19 cellular contexts compared by ENCODE assay signal in genomic region chr7:66913118-66914049, GRCh38. TPM values are rescaled to one million over a fixed set of nuclear protein-coding genes. Genes with fewer than 3 reads are reported as not detected.
DNase-seq lines count a peak whose midpoint lies in the region; ATAC-seq and TF ChIP-seq lines count a peak whose summit lies in the region.
"Had no signal": no experiment of that assay in that cellular context is flagged by ENCODE, and none has a peak within 500 bp of the region (broad histone marks: within the 10 kb centered on the region; RNA-seq: fewer than 3 reads in every experiment).

No MANE protein-coding gene starts in this region.

- no peaks in the 10 kb centered on the region for H3F3A ChIP-seq in PC-3 (ENCODE audit: low read length, unreplicated experiment)

- no peak overlapping the region for H3K4me3 ChIP-seq in HEK293 (ENCODE audit: low read depth, low read length)
- H3K4me3 ChIP-seq in PC-3 (ENCODE audit: low read length) = no peak overlapping the region
- H3K4me3 ChIP-seq in lower lobe of right lung = no peak overlapping the region
- no peak overlapping the region for H3K4me3 ChIP-seq in BE2C (ENCODE audit: low read depth, low read length)

- no peaks in the 10 kb centered on the region for H3K79me2 ChIP-seq in PC-3 (ENCODE audit: low read length)

- no TSS peak for BruUV-seq in PC-3 (replicated peaks; lab: Mats Ljungman, UMichigan)

- no peak overlapping the region for H2AFZ ChIP-seq in PC-3 (ENCODE audit: low read length)

- H3K4me1 ChIP-seq in HEK293 (ENCODE audit: control insufficient read depth, insufficient read depth, low read length) (no peaks in the 10 kb centered on the region), PC-3 (ENCODE audit: insufficient read depth, low read length) (no peaks in the 10 kb centered on the region), lower lobe of right lung (no peaks in the 10 kb centered on the region), BE2C (no peaks in the 10 kb centered on the region)

- ATAC-seq in PC-3 (peak; percentile 18; the same call in 1 of the 2 replicates), GM21390 (IDR thresholded peaks at IDR 0.05; ENCODE audit: unreplicated experiment) (no peak), lower lobe of right lung (no peak)

- H3K27me3 Mint-ChIP-seq in brain (no peaks in the 10 kb centered on the region), progenitor cell of endocrine pancreas (no peaks in the 10 kb centered on the region)

- H3K27me3 ChIP-seq in PC-3 (ENCODE audit: low read length) (no peaks in the 10 kb centered on the region), lower lobe of right lung (ENCODE audit: low read depth) (no peaks in the 10 kb centered on the region), BE2C (no peaks in the 10 kb centered on the region)

- H3K36me3 Mint-ChIP-seq in brain = no peaks in the 10 kb centered on the region
- no peaks in the 10 kb centered on the region for H3K36me3 Mint-ChIP-seq in progenitor cell of endocrine pancreas (ENCODE audit: insufficient read depth)
- H3K36me3 Mint-ChIP-seq: CD14-positive monocyte had no signal

- H3K9me2 ChIP-seq in PC-3 (replicated peaks; ENCODE audit: low read length) = no peaks in the 10 kb centered on the region

- H3K9ac ChIP-seq in PC-3 (ENCODE audit: low read length) = no peak overlapping the region

- POLR2A ChIA-PET in HEK293 (lab: Yijun Ruan, JAX) = interaction anchor here (0.6 kb wide), 1 partner anchor 1538 kb away, joined by 5 read pairs; no protein-coding TSS in a partner anchor
- POLR2A ChIA-PET in PC-3 (lab: Charles Lee; ENCODE audit: unreplicated experiment) = no interaction called here

- no peaks in the 10 kb centered on the region for H3K9me3 Mint-ChIP-seq in brain
- H3K9me3 Mint-ChIP-seq in progenitor cell of endocrine pancreas (ENCODE audit: low read depth) = no peaks in the 10 kb centered on the region

- H3K27ac ChIP-seq in HEK293 (ENCODE audit: extremely low read depth, low read depth, low read length) = no peak overlapping the region
- no peak overlapping the region for H3K27ac ChIP-seq in PC-3 (ENCODE audit: low read length)
- H3K27ac ChIP-seq in lower lobe of right lung = no peak overlapping the region

- H3K4me1 Mint-ChIP-seq in brain = peaks cover 4% of the 10 kb centered on the region
- H3K4me1 Mint-ChIP-seq in progenitor cell of endocrine pancreas (ENCODE audit: low read depth) = no peaks in the 10 kb centered on the region
- H3K4me1 Mint-ChIP-seq: CD14-positive monocyte had no signal

- CTCF ChIA-PET in HEK293 (lab: Yijun Ruan, JAX) (interaction anchor here (0.9 kb wide), 2 partner anchors 9 to 14 kb away, joined by 3 read pairs; no protein-coding TSS in a partner anchor), PC-3 (lab: Charles Lee) (interaction anchor here (0.7 kb wide), 1 partner anchor 9 kb away, joined by 3 read pairs; no protein-coding TSS in a partner anchor)

- TF ChIP-seq CTCF in HEK293 (tag by site-specific recombination; IDR thresholded peaks at IDR 0.05) (no peak), PC-3 (conservative IDR thresholded peaks at IDR 0.05; ENCODE audit: low read depth, low read length) (no peak), brain (conservative IDR thresholded peaks at IDR 0.05) (no peak), progenitor cell of endocrine pancreas (IDR thresholded peaks at IDR 0.05; ENCODE audit: unreplicated experiment) (no peak), lower lobe of right lung (IDR thresholded peaks at IDR 0.05) (no peak), BE2C (IDR thresholded peaks at IDR 0.05; ENCODE audit: low read depth, low read length) (no peak)

- H4K20me1 ChIP-seq in PC-3 (ENCODE audit: low read length) = no peaks in the 10 kb centered on the region

- H3K4me2 ChIP-seq in PC-3 (ENCODE audit: low read length) = no peak overlapping the region

- no peak overlapping the region for H3K4me3 Mint-ChIP-seq in brain
- no peak overlapping the region for H3K4me3 Mint-ChIP-seq in progenitor cell of endocrine pancreas (ENCODE audit: low read depth)
- H3K4me3 Mint-ChIP-seq: CD14-positive monocyte had no signal

- H3K36me3 ChIP-seq in HEK293 (ENCODE audit: control insufficient read depth in 2 of 2, insufficient read depth in 1 of 2, low read length in 2 of 2) (no peaks in the 10 kb centered on the region), PC-3 (ENCODE audit: low read depth, low read length) (no peaks in the 10 kb centered on the region), lower lobe of right lung (no peaks in the 10 kb centered on the region), BE2C (no peaks in the 10 kb centered on the region)

- H3K27ac Mint-ChIP-seq in brain (peak overlapping the region in 3 of 5 experiments; percentile 24 to 38 (median 24)), progenitor cell of endocrine pancreas (peak overlapping the region; percentile 78)

- H3K9me3 ChIP-seq in HEK293 (ENCODE audit: control insufficient read depth, insufficient read depth, low read depth, low read length) (no peaks in the 10 kb centered on the region), PC-3 (ENCODE audit: low read length) (no peaks in the 10 kb centered on the region), lower lobe of right lung (no peaks in the 10 kb centered on the region), BE2C (no peaks in the 10 kb centered on the region)

- peak; percentile 2 for DNase-seq in PC-3
- DNase-seq in progenitor cell of endocrine pancreas (ENCODE audit: low spot score, unreplicated experiment) = no peak
- DNase-seq in lower lobe of right lung = no peak
- no peak for DNase-seq in head of caudate nucleus
- DNase-seq in BE2C = no peak
- DNase-seq: ACHN, DMS79 treated with DMSO at 0.1 percent for 48 hours, H7, NCI-H1105 treated with DMSO at 0.1 percent for 48 hours, NCI-H1694, NCI-H2081 treated with DMSO at 0.1 percent for 48 hours, NCI-H446 treated with DMSO at 0.1 percent for 48 hours, OCI-M1, RPMI8226, SHP77 treated with DMSO at 0.1 percent for 48 hours had no signal

- intact Hi-C loops in PC-3 (cut with micrococcal nuclease) (no loop called here), lower lobe of right lung (cut with DNase I) (no loop called here), head of caudate nucleus (cut with DNase I) (no loop called here)

TF ChIP-seq in HEK293, 187 proteins besides CTCF, POLR2A, EP300 and RAD21 (continues in another document):
- TF ChIP-seq GLIS1 (tag by site-specific recombination; IDR thresholded peaks at IDR 0.05) = peak; percentile 65
- no peak for TF ChIP-seq AEBP2 (tag by site-specific recombination; IDR thresholded peaks at IDR 0.05; ENCODE audit: borderline replicate concordance)
- TF ChIP-seq ZNF449 (tag by site-specific recombination; IDR thresholded peaks at IDR 0.05) = peak; percentile 56; the same call in 1 of the 2 replicates
- no peak for TF ChIP-seq ZNF530 (tag by site-specific recombination; IDR thresholded peaks at IDR 0.05; ENCODE audit: low read depth)
- no peak for TF ChIP-seq HOXC10 (CRISPR knock-in tag; IDR thresholded peaks at IDR 0.05)
- TF ChIP-seq REST (tag by site-specific recombination; IDR thresholded peaks at IDR 0.05) = no peak

RNA-seq across cellular contexts. Expression of gene TMEM248, which starts 7.6 kb away (rescaled TPM):
- total RNA-seq in PC-3 (2014; rRNA removed) (61.1 and 66.1 TPM in 2 replicates), progenitor cell of endocrine pancreas (71.8 and 77.2 TPM in 2 replicates), lower lobe of right lung (103 TPM)
- 52.2 TPM for polyA plus RNA-seq in brain (ENCODE audit: insufficient read depth, low read depth, low replicate concordance)
- 71.6 TPM for polyA plus RNA-seq in BE2C (2012; ENCODE audit: insufficient read depth, insufficient read length, low read depth)
